13 cellular contexts compared by ENCODE assay signal in the genomic region with DNA sequence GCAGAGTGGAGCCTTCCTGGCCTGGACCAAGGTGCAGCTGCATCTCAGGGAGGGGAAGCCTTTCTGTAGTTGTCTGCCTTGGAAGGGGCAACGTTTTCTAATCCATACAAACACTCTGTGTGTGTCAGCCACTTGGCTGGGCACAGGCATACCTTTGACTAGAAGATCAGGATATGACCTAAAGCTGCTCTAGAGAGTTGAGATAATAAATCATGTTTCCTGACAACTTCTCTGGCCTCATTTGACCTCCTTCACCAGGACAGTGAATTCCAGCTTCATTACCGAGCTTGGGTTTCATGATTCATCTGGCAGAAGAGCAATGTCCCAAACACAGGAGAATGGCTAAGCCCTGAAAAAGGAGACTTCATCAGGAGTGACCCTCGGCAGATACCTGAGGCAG.
A peak's percentile ranks its signal among the peaks of the same experiment; 100 is the strongest.
DNase-seq lines count a peak whose midpoint lies in the region; TF ChIP-seq lines count a peak whose summit lies in the region.
"Had no signal": no experiment of that assay in that cellular context is flagged by ENCODE, and none has a peak within 500 bp of the region (broad histone marks: within the 10 kb centered on the region; RNA-seq: fewer than 3 reads in every experiment).

No MANE protein-coding gene starts in this region.

- no peaks in the 10 kb centered on the region for H3K79me2 ChIP-seq in osteoblast (ENCODE audit: insufficient read depth, low read length)

- H3K36me3 ChIP-seq in osteoblast (ENCODE audit: insufficient read depth, low read length) (no peaks in the 10 kb centered on the region), A673 (ENCODE audit: insufficient read depth, low read length, poor library complexity, severe bottlenecking) (no peaks in the 10 kb centered on the region)

- peak overlapping the region; percentile 12 for H3K4me2 ChIP-seq in osteoblast (ENCODE audit: insufficient read depth, low read length)

- no peak overlapping the region for H3K27ac ChIP-seq in osteoblast (ENCODE audit: low read depth, low read length)
- H3K27ac ChIP-seq in A673 (ENCODE audit: low read depth, low read length, poor library complexity, severe bottlenecking): no peak overlapping the region
- H3K27ac ChIP-seq: skin epidermis had no signal

- H3K4me1 ChIP-seq in osteoblast (ENCODE audit: insufficient read depth, low read length) (peaks cover 9% of the 10 kb centered on the region), A673 (ENCODE audit: insufficient read depth, low read length, poor library complexity, severe bottlenecking) (no peaks in the 10 kb centered on the region)

- no TSS peak for BruUV-seq in A673 (replicated peaks; lab: Mats Ljungman, UMichigan)

- H3K27me3 ChIP-seq in osteoblast (ENCODE audit: insufficient read depth, low read length) (no peaks in the 10 kb centered on the region), A673 (replicated peaks; ENCODE audit: insufficient read depth, low read depth, low read length, poor library complexity) (no peaks in the 10 kb centered on the region)

- POLR2A ChIA-PET in A673 (lab: Charles Lee; ENCODE audit: low non-redundant PET): no interaction called here

- peak; percentile 94 for DNase-seq in EL
- DNase-seq in RKO (ENCODE audit: low spot score): peak; percentile 34
- DNase-seq in epithelial cell of proximal tubule (ENCODE audit: low read depth): peak; percentile 61
- no peak for DNase-seq in osteoblast (ENCODE audit: insufficient read length, low spot score, missing footprints)
- DNase-seq in foreskin melanocyte: no peak
- no peak for DNase-seq in A673 (ENCODE audit: low spot score)
- DNase-seq in posterior cingulate gyrus: no peak
- no peak for DNase-seq in SK-N-DZ (ENCODE audit: low spot score)
- DNase-seq: activated CD4-positive, alpha-beta T cell treated with anti-CD3 and anti-CD28 coated beads, Interleukin-2, amount 50 U/mL, for 48 hours; immature natural killer cell; naive thymus-derived CD4-positive, alpha-beta T cell; T-helper 17 cell had no signal

- intact Hi-C loops in A673 (cut with micrococcal nuclease; ENCODE audit: unreplicated experiment): no loop called here
- intact Hi-C loops in posterior cingulate gyrus (cut with DNase I): no loop called here

- H3K9me3 ChIP-seq in osteoblast (ENCODE audit: low read depth, low read length) (no peaks in the 10 kb centered on the region), A673 (ENCODE audit: low read depth, low read length, poor library complexity, severe bottlenecking) (no peaks in the 10 kb centered on the region)

- H2AFZ ChIP-seq in osteoblast (ENCODE audit: low read length): no peak overlapping the region

- CTCF ChIA-PET in A673 (lab: Charles Lee): no interaction called here

- no peak overlapping the region for H3K4me3 ChIP-seq in epithelial cell of proximal tubule (ENCODE audit: low read depth, low read length)
- H3K4me3 ChIP-seq in osteoblast (ENCODE audit: insufficient read depth, low read length): no peak overlapping the region
- no peak overlapping the region for H3K4me3 ChIP-seq in A673 (ENCODE audit: low read depth, low read length, poor library complexity, severe bottlenecking)
- H3K4me3 ChIP-seq: skin epidermis had no signal

- H4K20me1 ChIP-seq in osteoblast (ENCODE audit: insufficient read depth, low read length): no peaks in the 10 kb centered on the region

- no peak for TF ChIP-seq CTCF in epithelial cell of proximal tubule (conservative IDR thresholded peaks at IDR 0.05; ENCODE audit: low read depth, low read length)
- TF ChIP-seq CTCF in osteoblast (IDR thresholded peaks at IDR 0.05; ENCODE audit: extremely low read depth, low read depth, low read length): no peak
- TF ChIP-seq CTCF in A673 (conservative IDR thresholded peaks at IDR 0.05; ENCODE audit: low read depth, low read length): no peak

Comparison
In these comparisons a context has a peak if more than half of its experiments do, and no peak if none do; other contexts are left out.
1. DNase-seq: peak in EL (single experiment), RKO (single experiment) and epithelial cell of proximal tubule (single experiment); none in osteoblast (single experiment), foreskin melanocyte (single experiment), A673 (single experiment), posterior cingulate gyrus (0 of 10) and SK-N-DZ (single experiment).